1 cellular context compared by ENCODE assay signal in genomic region chr16:52496051-52496876, GRCh38.
TF ChIP-seq lines count a peak whose summit lies in the region.

No MANE protein-coding gene starts in this region.

TF ChIP-seq in HepG2, 621 proteins besides CTCF, POLR2A, EP300 and RAD21 (continued from another document and continues in another):
- TF ChIP-seq MXD3 (CRISPR knock-in tag; IDR thresholded peaks at IDR 0.05) (no peak), U2AF2 (IDR thresholded peaks at IDR 0.05; ENCODE audit: low read depth, low read length) (no peak), MTF2 (CRISPR knock-in tag; IDR thresholded peaks at IDR 0.05; ENCODE audit: borderline replicate concordance) (no peak; the same call in 1 of the 2 replicates), TEAD3 (CRISPR knock-in tag; optimal IDR thresholded peaks at IDR 0.05; ENCODE audit: borderline replicate concordance) (peak; percentile 86), GATAD2A (CRISPR knock-in tag; IDR thresholded peaks at IDR 0.05) (peak; percentile 100), ZNF773 (CRISPR knock-in tag; IDR thresholded peaks at IDR 0.05; ENCODE audit: borderline replicate concordance) (no peak), ZNF274 (CRISPR knock-in tag; IDR thresholded peaks at IDR 0.05) (no peak), MTA3 (CRISPR knock-in tag; IDR thresholded peaks at IDR 0.05) (no peak), HOXA5 (CRISPR knock-in tag; IDR thresholded peaks at IDR 0.05) (peak; percentile 66; the same call in 1 of the 2 replicates), GATAD1 (CRISPR knock-in tag; IDR thresholded peaks at IDR 0.05) (peak; percentile 46; the same call in 1 of the 2 replicates), YY1 (IDR thresholded peaks at IDR 0.05; ENCODE audit: insufficient read depth, insufficient replicate concordance, low read depth, low read length) (peak; percentile 18), ZNF326 (CRISPR knock-in tag; IDR thresholded peaks at IDR 0.05; ENCODE audit: borderline replicate concordance) (no peak), SCMH1 (CRISPR knock-in tag; IDR thresholded peaks at IDR 0.05; ENCODE audit: borderline replicate concordance) (no peak), EZH2 (conservative IDR thresholded peaks at IDR 0.05; ENCODE audit: low read depth, low read length) (no peak), GATA4 (IDR thresholded peaks at IDR 0.05; ENCODE audit: borderline replicate concordance, low read depth) (peak; percentile 96), PCBP2 (optimal IDR thresholded peaks at IDR 0.05; ENCODE audit: low read depth, low read length, poor library complexity, severe bottlenecking) (no peak), XBP1 (CRISPR knock-in tag; IDR thresholded peaks at IDR 0.05) (no peak), SMARCE1 (IDR thresholded peaks at IDR 0.05; ENCODE audit: borderline replicate concordance) (no peak), ELF3 (CRISPR knock-in tag; IDR thresholded peaks at IDR 0.05) (peak; percentile 95), RFXAP (CRISPR knock-in tag; IDR thresholded peaks at IDR 0.05; ENCODE audit: borderline replicate concordance) (no peak), HIVEP1 (CRISPR knock-in tag; IDR thresholded peaks at IDR 0.05) (no peak), ZMAT3 (CRISPR knock-in tag; conservative IDR thresholded peaks at IDR 0.05) (no peak), KAT2B (IDR thresholded peaks at IDR 0.05; ENCODE audit: borderline replicate concordance, low read depth, low read length) (0 out of 2 replicates have a peak, but pooled peaks have one; percentile 41), UBTF (CRISPR knock-in tag; IDR thresholded peaks at IDR 0.05) (no peak), CSRNP2 (CRISPR knock-in tag; conservative IDR thresholded peaks at IDR 0.05; ENCODE audit: low read depth) (no peak), RFX1 (IDR thresholded peaks at IDR 0.05) (no peak), HNRNPL (IDR thresholded peaks at IDR 0.05; ENCODE audit: low read depth, low read length) (no peak), ZEB1 (IDR thresholded peaks at IDR 0.05; ENCODE audit: insufficient replicate concordance, low read depth) (peak; percentile 52), SNRNP70 (IDR thresholded peaks at IDR 0.05; ENCODE audit: low read depth, low read length) (no peak), RBM22 (optimal IDR thresholded peaks at IDR 0.05; ENCODE audit: low read length) (no peak), HINFP (CRISPR knock-in tag; IDR thresholded peaks at IDR 0.05; ENCODE audit: low read depth) (no peak), ZMYM4 (CRISPR knock-in tag; IDR thresholded peaks at IDR 0.05) (peak; percentile 65; the same call in 1 of the 2 replicates), CBX5 (CRISPR knock-in tag; IDR thresholded peaks at IDR 0.05; ENCODE audit: borderline replicate concordance) (no peak), ZNF136 (CRISPR knock-in tag; IDR thresholded peaks at IDR 0.05; ENCODE audit: low read depth) (no peak), YEATS2 (CRISPR knock-in tag; IDR thresholded peaks at IDR 0.05; ENCODE audit: borderline replicate concordance) (peak; percentile 53; the same call in 1 of the 2 replicates), PHF20 (CRISPR knock-in tag; IDR thresholded peaks at IDR 0.05) (no peak), RBM39 (IDR thresholded peaks at IDR 0.05; ENCODE audit: low read depth, low read length, poor library complexity, severe bottlenecking) (no peak), ZNF883 (CRISPR knock-in tag; IDR thresholded peaks at IDR 0.05; ENCODE audit: not compliant biosample characterization) (no peak)
- TF ChIP-seq, protein P1, sequence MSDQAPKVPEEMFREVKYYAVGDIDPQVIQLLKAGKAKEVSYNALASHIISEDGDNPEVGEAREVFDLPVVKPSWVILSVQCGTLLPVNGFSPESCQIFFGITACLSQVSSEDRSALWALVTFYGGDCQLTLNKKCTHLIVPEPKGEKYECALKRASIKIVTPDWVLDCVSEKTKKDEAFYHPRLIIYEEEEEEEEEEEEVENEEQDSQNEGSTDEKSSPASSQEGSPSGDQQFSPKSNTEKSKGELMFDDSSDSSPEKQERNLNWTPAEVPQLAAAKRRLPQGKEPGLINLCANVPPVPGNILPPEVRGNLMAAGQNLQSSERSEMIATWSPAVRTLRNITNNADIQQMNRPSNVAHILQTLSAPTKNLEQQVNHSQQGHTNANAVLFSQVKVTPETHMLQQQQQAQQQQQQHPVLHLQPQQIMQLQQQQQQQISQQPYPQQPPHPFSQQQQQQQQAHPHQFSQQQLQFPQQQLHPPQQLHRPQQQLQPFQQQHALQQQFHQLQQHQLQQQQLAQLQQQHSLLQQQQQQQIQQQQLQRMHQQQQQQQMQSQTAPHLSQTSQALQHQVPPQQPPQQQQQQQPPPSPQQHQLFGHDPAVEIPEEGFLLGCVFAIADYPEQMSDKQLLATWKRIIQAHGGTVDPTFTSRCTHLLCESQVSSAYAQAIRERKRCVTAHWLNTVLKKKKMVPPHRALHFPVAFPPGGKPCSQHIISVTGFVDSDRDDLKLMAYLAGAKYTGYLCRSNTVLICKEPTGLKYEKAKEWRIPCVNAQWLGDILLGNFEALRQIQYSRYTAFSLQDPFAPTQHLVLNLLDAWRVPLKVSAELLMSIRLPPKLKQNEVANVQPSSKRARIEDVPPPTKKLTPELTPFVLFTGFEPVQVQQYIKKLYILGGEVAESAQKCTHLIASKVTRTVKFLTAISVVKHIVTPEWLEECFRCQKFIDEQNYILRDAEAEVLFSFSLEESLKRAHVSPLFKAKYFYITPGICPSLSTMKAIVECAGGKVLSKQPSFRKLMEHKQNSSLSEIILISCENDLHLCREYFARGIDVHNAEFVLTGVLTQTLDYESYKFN (CRISPR knock-in tag; conservative IDR thresholded peaks at IDR 0.05), result peak; percentile 98
- TF ChIP-seq, protein P2, sequence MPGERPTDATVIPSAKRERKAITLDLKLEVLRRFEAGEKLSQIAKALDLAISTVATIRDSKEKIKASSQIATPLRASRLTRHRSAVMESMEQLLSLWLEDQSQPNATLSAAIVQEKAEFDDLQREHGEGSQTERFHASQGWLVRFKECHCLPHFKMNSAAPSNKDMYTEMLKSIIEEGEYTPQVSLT (CRISPR knock-in tag; IDR thresholded peaks at IDR 0.05; ENCODE audit: borderline replicate concordance, low read depth), result no peak
- TF ChIP-seq, protein P3, sequence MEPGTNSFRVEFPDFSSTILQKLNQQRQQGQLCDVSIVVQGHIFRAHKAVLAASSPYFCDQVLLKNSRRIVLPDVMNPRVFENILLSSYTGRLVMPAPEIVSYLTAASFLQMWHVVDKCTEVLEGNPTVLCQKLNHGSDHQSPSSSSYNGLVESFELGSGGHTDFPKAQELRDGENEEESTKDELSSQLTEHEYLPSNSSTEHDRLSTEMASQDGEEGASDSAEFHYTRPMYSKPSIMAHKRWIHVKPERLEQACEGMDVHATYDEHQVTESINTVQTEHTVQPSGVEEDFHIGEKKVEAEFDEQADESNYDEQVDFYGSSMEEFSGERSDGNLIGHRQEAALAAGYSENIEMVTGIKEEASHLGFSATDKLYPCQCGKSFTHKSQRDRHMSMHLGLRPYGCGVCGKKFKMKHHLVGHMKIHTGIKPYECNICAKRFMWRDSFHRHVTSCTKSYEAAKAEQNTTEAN (CRISPR knock-in tag; conservative IDR thresholded peaks at IDR 0.05), result no peak; the same call in 1 of the 2 replicates
- TF ChIP-seq, protein P4, sequence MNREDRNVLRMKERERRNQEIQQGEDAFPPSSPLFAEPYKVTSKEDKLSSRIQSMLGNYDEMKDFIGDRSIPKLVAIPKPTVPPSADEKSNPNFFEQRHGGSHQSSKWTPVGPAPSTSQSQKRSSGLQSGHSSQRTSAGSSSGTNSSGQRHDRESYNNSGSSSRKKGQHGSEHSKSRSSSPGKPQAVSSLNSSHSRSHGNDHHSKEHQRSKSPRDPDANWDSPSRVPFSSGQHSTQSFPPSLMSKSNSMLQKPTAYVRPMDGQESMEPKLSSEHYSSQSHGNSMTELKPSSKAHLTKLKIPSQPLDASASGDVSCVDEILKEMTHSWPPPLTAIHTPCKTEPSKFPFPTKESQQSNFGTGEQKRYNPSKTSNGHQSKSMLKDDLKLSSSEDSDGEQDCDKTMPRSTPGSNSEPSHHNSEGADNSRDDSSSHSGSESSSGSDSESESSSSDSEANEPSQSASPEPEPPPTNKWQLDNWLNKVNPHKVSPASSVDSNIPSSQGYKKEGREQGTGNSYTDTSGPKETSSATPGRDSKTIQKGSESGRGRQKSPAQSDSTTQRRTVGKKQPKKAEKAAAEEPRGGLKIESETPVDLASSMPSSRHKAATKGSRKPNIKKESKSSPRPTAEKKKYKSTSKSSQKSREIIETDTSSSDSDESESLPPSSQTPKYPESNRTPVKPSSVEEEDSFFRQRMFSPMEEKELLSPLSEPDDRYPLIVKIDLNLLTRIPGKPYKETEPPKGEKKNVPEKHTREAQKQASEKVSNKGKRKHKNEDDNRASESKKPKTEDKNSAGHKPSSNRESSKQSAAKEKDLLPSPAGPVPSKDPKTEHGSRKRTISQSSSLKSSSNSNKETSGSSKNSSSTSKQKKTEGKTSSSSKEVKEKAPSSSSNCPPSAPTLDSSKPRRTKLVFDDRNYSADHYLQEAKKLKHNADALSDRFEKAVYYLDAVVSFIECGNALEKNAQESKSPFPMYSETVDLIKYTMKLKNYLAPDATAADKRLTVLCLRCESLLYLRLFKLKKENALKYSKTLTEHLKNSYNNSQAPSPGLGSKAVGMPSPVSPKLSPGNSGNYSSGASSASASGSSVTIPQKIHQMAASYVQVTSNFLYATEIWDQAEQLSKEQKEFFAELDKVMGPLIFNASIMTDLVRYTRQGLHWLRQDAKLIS (CRISPR knock-in tag; IDR thresholded peaks at IDR 0.05), result 0 out of 2 replicates have a peak, but pooled peaks have one; percentile 73
- TF ChIP-seq, protein P5, sequence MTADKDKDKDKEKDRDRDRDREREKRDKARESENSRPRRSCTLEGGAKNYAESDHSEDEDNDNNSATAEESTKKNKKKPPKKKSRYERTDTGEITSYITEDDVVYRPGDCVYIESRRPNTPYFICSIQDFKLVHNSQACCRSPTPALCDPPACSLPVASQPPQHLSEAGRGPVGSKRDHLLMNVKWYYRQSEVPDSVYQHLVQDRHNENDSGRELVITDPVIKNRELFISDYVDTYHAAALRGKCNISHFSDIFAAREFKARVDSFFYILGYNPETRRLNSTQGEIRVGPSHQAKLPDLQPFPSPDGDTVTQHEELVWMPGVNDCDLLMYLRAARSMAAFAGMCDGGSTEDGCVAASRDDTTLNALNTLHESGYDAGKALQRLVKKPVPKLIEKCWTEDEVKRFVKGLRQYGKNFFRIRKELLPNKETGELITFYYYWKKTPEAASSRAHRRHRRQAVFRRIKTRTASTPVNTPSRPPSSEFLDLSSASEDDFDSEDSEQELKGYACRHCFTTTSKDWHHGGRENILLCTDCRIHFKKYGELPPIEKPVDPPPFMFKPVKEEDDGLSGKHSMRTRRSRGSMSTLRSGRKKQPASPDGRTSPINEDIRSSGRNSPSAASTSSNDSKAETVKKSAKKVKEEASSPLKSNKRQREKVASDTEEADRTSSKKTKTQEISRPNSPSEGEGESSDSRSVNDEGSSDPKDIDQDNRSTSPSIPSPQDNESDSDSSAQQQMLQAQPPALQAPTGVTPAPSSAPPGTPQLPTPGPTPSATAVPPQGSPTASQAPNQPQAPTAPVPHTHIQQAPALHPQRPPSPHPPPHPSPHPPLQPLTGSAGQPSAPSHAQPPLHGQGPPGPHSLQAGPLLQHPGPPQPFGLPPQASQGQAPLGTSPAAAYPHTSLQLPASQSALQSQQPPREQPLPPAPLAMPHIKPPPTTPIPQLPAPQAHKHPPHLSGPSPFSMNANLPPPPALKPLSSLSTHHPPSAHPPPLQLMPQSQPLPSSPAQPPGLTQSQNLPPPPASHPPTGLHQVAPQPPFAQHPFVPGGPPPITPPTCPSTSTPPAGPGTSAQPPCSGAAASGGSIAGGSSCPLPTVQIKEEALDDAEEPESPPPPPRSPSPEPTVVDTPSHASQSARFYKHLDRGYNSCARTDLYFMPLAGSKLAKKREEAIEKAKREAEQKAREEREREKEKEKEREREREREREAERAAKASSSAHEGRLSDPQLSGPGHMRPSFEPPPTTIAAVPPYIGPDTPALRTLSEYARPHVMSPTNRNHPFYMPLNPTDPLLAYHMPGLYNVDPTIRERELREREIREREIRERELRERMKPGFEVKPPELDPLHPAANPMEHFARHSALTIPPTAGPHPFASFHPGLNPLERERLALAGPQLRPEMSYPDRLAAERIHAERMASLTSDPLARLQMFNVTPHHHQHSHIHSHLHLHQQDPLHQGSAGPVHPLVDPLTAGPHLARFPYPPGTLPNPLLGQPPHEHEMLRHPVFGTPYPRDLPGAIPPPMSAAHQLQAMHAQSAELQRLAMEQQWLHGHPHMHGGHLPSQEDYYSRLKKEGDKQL (CRISPR knock-in tag; IDR thresholded peaks at IDR 0.05; ENCODE audit: low read depth), result peak; percentile 98
